In the genomic region with DNA sequence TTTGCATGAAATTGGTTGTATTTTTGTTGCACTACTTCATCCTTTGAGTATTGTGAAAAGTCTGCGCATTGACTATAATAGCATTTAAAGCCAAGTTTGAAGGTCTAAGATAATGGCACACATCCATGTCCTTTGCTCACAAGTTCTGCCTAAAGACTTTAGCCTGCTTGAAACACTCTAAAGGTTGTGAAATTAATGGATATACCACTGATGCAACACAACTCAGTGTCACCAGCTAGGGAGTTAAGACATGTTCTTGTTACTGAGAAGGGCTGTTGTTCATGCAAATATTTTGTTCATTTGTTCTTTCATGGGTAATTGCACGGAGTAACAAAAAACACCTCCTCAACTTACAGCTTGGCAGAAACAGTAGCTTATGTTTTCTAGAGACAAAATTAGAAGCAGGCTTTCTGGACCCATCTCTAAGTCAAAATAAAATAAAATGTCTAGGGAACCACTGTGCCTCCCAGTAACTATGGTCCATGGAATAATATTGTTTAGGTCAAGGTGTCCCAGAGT, we compare ENCODE assay signal across 22 cellular contexts.
"Had no signal": no experiment of that assay in that cellular context is flagged by ENCODE, and none has a peak within 500 bp of the region (broad histone marks: within the 10 kb centered on the region; RNA-seq: fewer than 3 reads in every experiment).

No MANE protein-coding gene starts in this region.

- H3K9me3 ChIP-seq: neutrophil, thyroid gland, vagina had no signal

- H3K36me3 ChIP-seq: neutrophil, thyroid gland, vagina had no signal

- H3K36me3 Mint-ChIP-seq: activated naive CD4-positive, alpha-beta T cell treated with anti-CD3 and anti-CD28 coated beads, Interleukin-2, amount 50 U/mL, for 24 hours; natural killer cell; stimulated activated memory B cell treated with anti-CD40 and anti-IgM and Interleukin-4, amounts not matched to agents 10 μg/mL and 1 μg/mL and 100 μg/mL, for 72 hours had no signal

- H3K4me1 Mint-ChIP-seq: activated B cell treated with CpG ODN at 0.5 μM for 24 hours; activated naive CD4-positive, alpha-beta T cell treated with anti-CD3 and anti-CD28 coated beads, Interleukin-2, amount 50 U/mL, for 24 hours; central memory CD8-positive, alpha-beta T cell; stimulated activated memory B cell treated with anti-CD40 and anti-IgM and Interleukin-4, amounts not matched to agents 10 μg/mL and 1 μg/mL and 100 μg/mL, for 72 hours had no signal

- DNase-seq: activated B cell treated with CpG ODN at 0.5 μM for 24 hours; activated CD4-positive, alpha-beta T cell treated with anti-CD3 and anti-CD28 coated beads for 48 hours; activated CD8-positive, alpha-beta T cell treated with anti-CD3 and anti-CD28 coated beads for 36 hours; activated effector memory CD4-positive, alpha-beta T cell treated with anti-CD3 and anti-CD28 coated beads, Interleukin-2, amount 50 U/mL, for 16 hours; activated T-cell treated with anti-CD3 and anti-CD28 coated beads, Interleukin-2, amount 50 U/mL, for 4 hours; effector memory CD4-positive, alpha-beta T cell; glutamatergic neuron; hypothalamus; kidney; left ventricle myocardium superior; mesendoderm; natural killer cell; stimulated activated CD4-positive, alpha-beta T cell treated with anti-CD3 and anti-CD28 coated beads, Interleukin-2, amount 100 ng/mL, for 48 hours; T-helper 17 cell; thyroid gland had no signal

- ATAC-seq: activated CD8-positive, alpha-beta T cell treated with anti-CD3 and anti-CD28 coated beads for 36 hours; activated T-cell treated with anti-CD3 and anti-CD28 coated beads, Interleukin-2, amount 50 U/mL, for 4 hours; left ventricle myocardium superior; natural killer cell; stimulated activated memory B cell treated with anti-CD40 and anti-IgM and Interleukin-4, amounts not matched to agents 10 μg/mL and 1 μg/mL and 100 μg/mL, for 72 hours; T-helper 17 cell had no signal

- H3K27ac ChIP-seq: neutrophil, parathyroid adenoma, thyroid gland had no signal

- H3K4me3 ChIP-seq: thyroid gland, vagina had no signal

- H3K9me3 Mint-ChIP-seq: activated B cell treated with CpG ODN at 0.5 μM for 24 hours; activated CD8-positive, alpha-beta T cell treated with anti-CD3 and anti-CD28 coated beads for 36 hours; activated naive CD4-positive, alpha-beta T cell treated with anti-CD3 and anti-CD28 coated beads, Interleukin-2, amount 50 U/mL, for 24 hours; activated T-cell treated with anti-CD3 and anti-CD28 coated beads, Interleukin-2, amount 50 U/mL, for 4 hours; central memory CD8-positive, alpha-beta T cell; natural killer cell; stimulated activated memory B cell treated with anti-CD40 and anti-IgM and Interleukin-4, amounts not matched to agents 10 μg/mL and 1 μg/mL and 100 μg/mL, for 72 hours had no signal

- H3K27ac Mint-ChIP-seq: activated B cell treated with CpG ODN at 0.5 μM for 24 hours; activated CD8-positive, alpha-beta T cell treated with anti-CD3 and anti-CD28 coated beads for 36 hours; activated naive CD4-positive, alpha-beta T cell treated with anti-CD3 and anti-CD28 coated beads, Interleukin-2, amount 50 U/mL, for 24 hours; natural killer cell; stimulated activated memory B cell treated with anti-CD40 and anti-IgM and Interleukin-4, amounts not matched to agents 10 μg/mL and 1 μg/mL and 100 μg/mL, for 72 hours; T-helper 17 cell had no signal

- H3K27me3 ChIP-seq: thyroid gland, vagina had no signal

- FAIRE-seq: kidney, TTC549 had no signal

- H3K4me3 Mint-ChIP-seq: activated B cell treated with CpG ODN at 0.5 μM for 24 hours; activated CD8-positive, alpha-beta T cell treated with anti-CD3 and anti-CD28 coated beads for 36 hours; activated naive CD4-positive, alpha-beta T cell treated with anti-CD3 and anti-CD28 coated beads, Interleukin-2, amount 50 U/mL, for 24 hours; activated T-cell treated with anti-CD3 and anti-CD28 coated beads, Interleukin-2, amount 50 U/mL, for 4 hours; central memory CD8-positive, alpha-beta T cell; natural killer cell; stimulated activated memory B cell treated with anti-CD40 and anti-IgM and Interleukin-4, amounts not matched to agents 10 μg/mL and 1 μg/mL and 100 μg/mL, for 72 hours; T-helper 17 cell had no signal
